ENCODE assay signal across 8 cellular contexts in the genomic region with DNA sequence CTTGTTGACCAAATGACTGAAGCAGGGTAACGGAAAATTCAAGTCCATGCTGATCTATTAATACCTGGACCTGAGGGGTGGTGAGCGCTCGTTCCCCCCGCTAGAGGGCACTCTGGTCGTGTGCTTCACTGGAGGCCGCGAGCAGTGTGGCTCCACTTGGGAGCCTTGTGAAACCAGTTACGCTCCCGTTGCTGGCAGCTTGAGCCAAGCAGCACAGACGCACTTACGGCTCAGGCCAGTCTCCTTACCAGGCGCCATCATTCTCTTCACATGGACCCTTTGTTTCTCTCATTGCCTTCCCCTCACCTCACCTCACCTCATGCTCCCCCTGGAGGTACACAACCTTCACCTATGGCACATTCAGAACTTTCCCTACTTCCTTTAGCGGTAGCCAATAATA. TPM values are rescaled to one million over a fixed set of nuclear protein-coding genes. Genes with fewer than 3 reads are reported as not detected.
A peak's percentile ranks its signal among the peaks of the same experiment; 100 is the strongest.
DNase-seq lines count a peak whose midpoint lies in the region; ATAC-seq and TF ChIP-seq lines count a peak whose summit lies in the region.

No MANE protein-coding gene starts in this region.

- H3K9me3 ChIP-seq in BLaER1 (no peaks in the 10 kb centered on the region), lower lobe of right lung (no peaks in the 10 kb centered on the region)

- H3K36me3 ChIP-seq in BLaER1 (no peaks in the 10 kb centered on the region), lower lobe of right lung (no peaks in the 10 kb centered on the region)

- H3K4me3 ChIP-seq in BLaER1 (peak overlapping the region; percentile 39; the same call in 1 of the 2 replicates), lower lobe of right lung (no peak overlapping the region)

- peak; percentile 84 for TF ChIP-seq CTCF in lower lobe of right lung (IDR thresholded peaks at IDR 0.05)

- ATAC-seq in GM19351 (IDR thresholded peaks at IDR 0.05; ENCODE audit: unreplicated experiment) (peak; percentile 96), HG03565 (IDR thresholded peaks at IDR 0.05; ENCODE audit: unreplicated experiment) (peak; percentile 85), lower lobe of right lung (peak; percentile 94 to 96)

- peak overlapping the region; percentile 10; the same call in 1 of the 2 replicates for H3K27ac ChIP-seq in BLaER1
- no peak overlapping the region for H3K27ac ChIP-seq in lower lobe of right lung

- H3K9ac ChIP-seq in BLaER1: no peak overlapping the region

- DNase-seq in NCI-H748 (lab: John Stamatoyannopoulos, UW; ENCODE audit: unreplicated experiment): peak; percentile 93
- DNase-seq in activated CD4-positive, alpha-beta T cell treated with anti-CD3 and anti-CD28 coated beads, Interleukin-2, amount 50 U/mL, for 4 hours: peak; percentile 52 to 53
- DNase-seq in ecto neural progenitor cell (ENCODE audit: low spot score): peak; percentile 85
- peak; percentile 89 for DNase-seq in lower lobe of right lung
- peak; percentile 28 for DNase-seq in stimulated activated CD8-positive, alpha-beta memory T cell treated with anti-CD3 and anti-CD28 coated beads, Interleukin-12 subunit alpha, Interleukin-12 subunit beta, amount 100 ng/mL, for 4 hours (ENCODE audit: low read depth)

- H4K20me1 ChIP-seq in BLaER1: no peaks in the 10 kb centered on the region

- peaks cover 70% of the 10 kb centered on the region for H3K4me1 ChIP-seq in BLaER1
- no peaks in the 10 kb centered on the region for H3K4me1 ChIP-seq in lower lobe of right lung

- H3K27me3 ChIP-seq in BLaER1 (no peaks in the 10 kb centered on the region), lower lobe of right lung (ENCODE audit: low read depth) (no peaks in the 10 kb centered on the region)

- H3K4me2 ChIP-seq in BLaER1: peak overlapping the region; percentile 73

- intact Hi-C loops in lower lobe of right lung (cut with DNase I): loop anchor here (10.0 kb wide), 1 partner anchor 456 kb away; no protein-coding TSS in a partner anchor

RNA-seq across cellular contexts. Expression of a gene that starts 49.7 kb away (rescaled TPM):
- 4.3 TPM for total RNA-seq in lower lobe of right lung

Comparison
In these comparisons a context has a peak if more than half of its experiments do, and no peak if none do; other contexts are left out.
1. DNase-seq: peak in every context shown above with its lines; median percentile 93 in NCI-H748; 89 in lower lobe of right lung; 85 in ecto neural progenitor cell; 52 in activated CD4-positive, alpha-beta T cell treated with anti-CD3 and anti-CD28 coated beads, Interleukin-2, amount 50 U/mL, for 4 hours; 28 in stimulated activated CD8-positive, alpha-beta memory T cell treated with anti-CD3 and anti-CD28 coated beads, Interleukin-12 subunit alpha, Interleukin-12 subunit beta, amount 100 ng/mL, for 4 hours.